ENCODE assay signal across 8 cellular contexts in genomic region chr2:190318931-190319556, GRCh38. TPM values are rescaled to one million over a fixed set of nuclear protein-coding genes. Genes with fewer than 3 reads are reported as not detected.
DNase-seq lines count a peak whose midpoint lies in the region; ATAC-seq and TF ChIP-seq lines count a peak whose summit lies in the region.

No MANE protein-coding gene starts in this region.

- peaks cover 4% of the 10 kb centered on the region for H3K36me3 Mint-ChIP-seq in activated CD4-positive, alpha-beta memory T cell treated with anti-CD3 and anti-CD28 coated beads for 36 hours

- TF ChIP-seq CTCF in fibroblast of villous mesenchyme (IDR thresholded peaks at IDR 0.05; ENCODE audit: insufficient read depth, low read depth, low read length): no peak

- intact Hi-C loops in activated CD4-positive, alpha-beta memory T cell treated with anti-CD3 and anti-CD28 coated beads for 36 hours (cut with micrococcal nuclease): loop anchor here (1.0 kb wide), 2 partner anchors 215 to 658 kb away; partner anchors contain the start of genes ASNSD1 and NEMP2

- ATAC-seq in GM21367 (IDR thresholded peaks at IDR 0.05; ENCODE audit: unreplicated experiment) (peak; percentile 29), HG03571 (IDR thresholded peaks at IDR 0.05; ENCODE audit: unreplicated experiment) (peak; percentile 20)

- peak overlapping the region; percentile 83 for H3K4me3 ChIP-seq in fibroblast of villous mesenchyme (ENCODE audit: low read depth, low read length)

- POLR2A ChIA-PET in activated CD4-positive, alpha-beta memory T cell treated with anti-CD3 and anti-CD28 coated beads for 36 hours (lab: Charles Lee): interaction anchor here (1.3 to 3.6 kb wide), 4 partner anchors 12 to 561 kb away, joined by 3 to 22 read pairs (median 3); partner anchors contain the start of genes INPP1 and NEMP2

- H3K4me1 Mint-ChIP-seq in activated CD4-positive, alpha-beta memory T cell treated with anti-CD3 and anti-CD28 coated beads for 36 hours (ENCODE audit: low read depth): peaks cover 55% of the 10 kb centered on the region

- H3K27ac Mint-ChIP-seq in activated CD4-positive, alpha-beta memory T cell treated with anti-CD3 and anti-CD28 coated beads for 36 hours: peak overlapping the region; percentile 94

- H3K4me3 Mint-ChIP-seq in activated CD4-positive, alpha-beta memory T cell treated with anti-CD3 and anti-CD28 coated beads for 36 hours: peak overlapping the region; percentile 87

- DNase-seq in Daoy (ENCODE audit: low read depth) (peak; percentile 11), fibroblast of villous mesenchyme (ENCODE audit: low read depth) (no peak), occipital lobe (lab: John Stamatoyannopoulos, UW) (peak; percentile 6), NOMO-1 treated with DMSO at 0.1 percent for 48 hours (lab: John Stamatoyannopoulos, UW; ENCODE audit: unreplicated experiment) (no peak), GDM1 (lab: John Stamatoyannopoulos, UW) (no peak)
- DNase-seq in activated CD4-positive, alpha-beta memory T cell treated with anti-CD3 and anti-CD28 coated beads for 36 hours: peak; percentile 36

- H3K9me3 Mint-ChIP-seq in activated CD4-positive, alpha-beta memory T cell treated with anti-CD3 and anti-CD28 coated beads for 36 hours: no peaks in the 10 kb centered on the region

- H3K27me3 Mint-ChIP-seq in activated CD4-positive, alpha-beta memory T cell treated with anti-CD3 and anti-CD28 coated beads for 36 hours: no peaks in the 10 kb centered on the region

- CTCF ChIA-PET in activated CD4-positive, alpha-beta memory T cell treated with anti-CD3 and anti-CD28 coated beads for 36 hours (lab: Charles Lee): interaction anchor here (0.8 to 1.1 kb wide), 4 partner anchors 26 to 659 kb away, joined by 3 to 9 read pairs (median 4); no protein-coding TSS in a partner anchor

RNA-seq across cellular contexts. Expression of gene HIBCH, which starts 0.6 kb away (rescaled TPM):
- 13.3 and 18.5 TPM in 2 replicates for total RNA-seq in Daoy (2014; rRNA removed; shearing (Covaris generic))
- total RNA-seq in activated CD4-positive, alpha-beta memory T cell treated with anti-CD3 and anti-CD28 coated beads for 36 hours: 10 to 100 TPM; 33.9 to 37.8 TPM
- total RNA-seq in fibroblast of villous mesenchyme (13.5 and 18.6 TPM in 2 replicates), occipital lobe (19.2 TPM)

RNA-seq across cellular contexts. Expression of gene INPP1, which starts 24.3 kb away (rescaled TPM):
- total RNA-seq in Daoy (2014; rRNA removed; shearing (Covaris generic)): 6.2 and 12.1 TPM in 2 replicates
- 10 to 100 TPM; 15.8 to 16.3 TPM for total RNA-seq in activated CD4-positive, alpha-beta memory T cell treated with anti-CD3 and anti-CD28 coated beads for 36 hours
- total RNA-seq in fibroblast of villous mesenchyme (14.2 and 14.5 TPM in 2 replicates), occipital lobe (14.7 TPM)

Comparison
In these comparisons a context has a peak if more than half of its experiments do, and no peak if none do; other contexts are left out.
1. DNase-seq: peak in Daoy (single experiment), activated CD4-positive, alpha-beta memory T cell treated with anti-CD3 and anti-CD28 coated beads for 36 hours (single experiment) and occipital lobe (single experiment); none in fibroblast of villous mesenchyme (single experiment), NOMO-1 treated with DMSO at 0.1 percent for 48 hours (single experiment) and GDM1 (single experiment).